2 cellular contexts compared by ENCODE assay signal in the genomic region with DNA sequence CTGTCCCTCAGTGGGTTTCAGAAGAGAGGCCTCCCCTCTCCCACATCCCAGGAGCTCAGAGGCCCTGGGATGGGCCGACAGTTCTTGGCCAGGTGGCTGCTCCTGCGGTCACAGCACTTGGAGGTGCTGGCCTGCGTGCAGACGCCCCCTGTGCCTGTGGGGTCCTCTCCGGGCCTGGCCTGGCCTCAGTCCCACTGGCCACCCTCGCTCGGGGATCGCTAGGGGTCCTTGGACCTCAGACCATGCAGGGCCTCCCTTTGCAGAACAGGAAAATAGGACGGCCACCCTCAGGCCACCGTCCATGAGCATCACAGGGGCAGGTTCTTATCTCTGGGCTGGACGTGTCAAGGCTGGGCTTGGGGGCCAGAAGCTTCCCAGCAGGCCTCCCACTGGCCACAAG.
A peak's percentile ranks its signal among the peaks of the same experiment; 100 is the strongest.
TF ChIP-seq lines count a peak whose summit lies in the region.

No MANE protein-coding gene starts in this region.

TF ChIP-seq in SK-N-SH, 30 proteins besides CTCF, POLR2A, EP300 and RAD21:
- TF ChIP-seq NFIC (IDR thresholded peaks at IDR 0.05; ENCODE audit: borderline replicate concordance) (no peak), SMC3 (IDR thresholded peaks at IDR 0.05; ENCODE audit: low read depth, low read length) (no peak), GATA2 (CRISPR knock-in tag; IDR thresholded peaks at IDR 0.05) (0 out of 2 replicates have a peak, but pooled peaks have one; percentile 24)

TF ChIP-seq in SK-N-SH treated with all-trans-retinoic acid at 6 μM for 48 hours, 23 proteins besides CTCF, POLR2A, EP300 and RAD21:
- TF ChIP-seq ZNF8 (CRISPR knock-in tag; IDR thresholded peaks at IDR 0.05), result no peak
- TF ChIP-seq ARNTL (CRISPR knock-in tag; IDR thresholded peaks at IDR 0.05; ENCODE audit: borderline replicate concordance, low read depth), result no peak
- no peak for TF ChIP-seq TOX (CRISPR knock-in tag; IDR thresholded peaks at IDR 0.05; ENCODE audit: borderline replicate concordance)
